19 cellular contexts compared by ENCODE assay signal in the genomic region with DNA sequence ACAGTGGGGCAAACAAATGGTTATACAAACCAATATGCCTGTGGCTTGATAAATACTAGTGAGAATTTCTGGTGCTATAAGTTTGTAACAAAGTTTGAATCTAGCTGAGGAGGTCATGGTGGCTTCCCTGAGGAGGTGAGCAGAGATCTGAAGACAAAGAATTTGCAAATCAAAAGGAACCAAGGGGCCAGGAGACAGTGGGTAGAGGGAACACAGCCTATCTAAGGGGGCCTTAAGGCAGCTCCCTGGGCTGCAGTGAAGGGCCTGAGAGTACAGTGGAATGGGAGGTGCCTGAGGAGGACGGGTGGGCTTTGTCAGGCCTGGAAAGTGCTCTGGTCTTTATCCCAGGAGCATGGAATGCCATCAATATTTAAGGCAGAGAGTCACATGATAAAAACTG. TPM values are rescaled to one million over a fixed set of nuclear protein-coding genes. Genes with fewer than 3 reads are reported as not detected.
"Had no signal": no experiment of that assay in that cellular context is flagged by ENCODE, and none has a peak within 500 bp of the region (broad histone marks: within the 10 kb centered on the region; RNA-seq: fewer than 3 reads in every experiment).

No MANE protein-coding gene starts in this region.

- H3K36me3 ChIP-seq: heart right ventricle, sigmoid colon, uterus had no signal

- H3K9me3 ChIP-seq: heart right ventricle, sigmoid colon, uterus had no signal

- H3K27me3 ChIP-seq: dorsolateral prefrontal cortex, heart right ventricle, sigmoid colon, uterus had no signal

- ATAC-seq: esophagus mucosa, left cardiac atrium, left ventricle myocardium superior had no signal

- H3K4me3 ChIP-seq: dorsolateral prefrontal cortex, heart right ventricle, lung, sigmoid colon, skin epidermis, uterus had no signal

- H3K27ac Mint-ChIP-seq: nephron, type B pancreatic cell had no signal

- H3K4me1 Mint-ChIP-seq: naive B cell had no signal

- H3K27ac ChIP-seq: heart right ventricle, sigmoid colon, skin epidermis, uterus had no signal

- H3K27me3 Mint-ChIP-seq: naive B cell, type B pancreatic cell had no signal

- H3K36me3 Mint-ChIP-seq: naive B cell, type B pancreatic cell had no signal

- H3K4me3 Mint-ChIP-seq: naive B cell, nephron, type B pancreatic cell had no signal

- DNase-seq: cortex of kidney; effector CD8-positive, alpha-beta T cell; heart right ventricle; hypothalamus; kidney; left cardiac atrium; left ventricle myocardium superior; mesendoderm; naive B cell; sigmoid colon; stimulated activated CD4-positive, alpha-beta T cell treated with anti-CD3 and anti-CD28 coated beads, Interleukin-12 subunit alpha, Interleukin-12 subunit beta, amount 100 ng/mL, for 4 hours; stimulated activated naive CD4-positive, alpha-beta T cell treated with Interleukin-2 at 50 U/mL for 16 hours; uterus had no signal

RNA-seq across cellular contexts. Expression of a gene that starts 25.6 kb away (rescaled TPM):
- total RNA-seq: esophagus mucosa had no signal
